In genomic region chrX:101009086-101009485, GRCh38 we compare ENCODE assay signal across 23 cellular contexts. TPM values are rescaled to one million over a fixed set of nuclear protein-coding genes. Genes with fewer than 3 reads are reported as not detected.
"Had no signal": no experiment of that assay in that cellular context is flagged by ENCODE, and none has a peak within 500 bp of the region (broad histone marks: within the 10 kb centered on the region; RNA-seq: fewer than 3 reads in every experiment).

No MANE protein-coding gene starts in this region.

- H3K4me3 Mint-ChIP-seq: endodermal cell; natural killer cell treated with Interleukin-12 subunit alpha and Interleukin-12 subunit beta and Interleukin-15 and Interleukin-18, amount 100 ng/mL, for 72 hours; stimulated activated naive B cell treated with anti-CD40 and anti-IgM and Interleukin-4, amounts not matched to agents 10 μg/mL and 1 μg/mL and 100 μg/mL, for 72 hours had no signal

- H3K4me2 ChIP-seq: hepatocyte had no signal

- FAIRE-seq: colon, islet of Langerhans had no signal

- H3K36me3 ChIP-seq: thoracic aorta had no signal

- DNase-seq: activated CD4-positive, alpha-beta T cell treated with anti-CD3 and anti-CD28 coated beads, Interleukin-2, amount 50 U/mL, for 4 hours; activated gamma-delta T cell treated with Interleukin-2 at 50 U/mL for 16 hours; amniotic stem cell; body of pancreas; caudate nucleus; endodermal cell; left colon; lower lobe of right lung; spleen; stimulated activated naive B cell treated with anti-CD40 and anti-IgM and Interleukin-4, amounts not matched to agents 10 μg/mL and 1 μg/mL and 100 μg/mL, for 72 hours; upper lobe of left lung had no signal

- H2AFZ ChIP-seq: hepatocyte, parathyroid adenoma had no signal

- H3K27ac Mint-ChIP-seq: activated naive CD4-positive, alpha-beta T cell treated with anti-CD3 and anti-CD28 coated beads, Interleukin-2, amount 50 U/mL, for 72 hours; endodermal cell; natural killer cell treated with Interleukin-12 subunit alpha and Interleukin-12 subunit beta and Interleukin-15 and Interleukin-18, amount 100 ng/mL, for 72 hours; stimulated activated naive B cell treated with anti-CD40 and anti-IgM and Interleukin-4, amounts not matched to agents 10 μg/mL and 1 μg/mL and 100 μg/mL, for 72 hours had no signal

- H3K27me3 Mint-ChIP-seq: natural killer cell treated with Interleukin-12 subunit alpha and Interleukin-12 subunit beta and Interleukin-15 and Interleukin-18, amount 100 ng/mL, for 72 hours; stimulated activated naive B cell treated with anti-CD40 and anti-IgM and Interleukin-4, amounts not matched to agents 10 μg/mL and 1 μg/mL and 100 μg/mL, for 72 hours had no signal

- H3K79me2 ChIP-seq: hepatocyte, parathyroid adenoma had no signal

- H3K9me3 Mint-ChIP-seq: activated naive CD4-positive, alpha-beta T cell treated with anti-CD3 and anti-CD28 coated beads, Interleukin-2, amount 50 U/mL, for 72 hours; natural killer cell treated with Interleukin-12 subunit alpha and Interleukin-12 subunit beta and Interleukin-15 and Interleukin-18, amount 100 ng/mL, for 72 hours; stimulated activated naive B cell treated with anti-CD40 and anti-IgM and Interleukin-4, amounts not matched to agents 10 μg/mL and 1 μg/mL and 100 μg/mL, for 72 hours had no signal

- H3K27me3 ChIP-seq: body of pancreas, hepatocyte, neutrophil, spleen, upper lobe of left lung had no signal

- H3K4me1 Mint-ChIP-seq: endodermal cell; stimulated activated naive B cell treated with anti-CD40 and anti-IgM and Interleukin-4, amounts not matched to agents 10 μg/mL and 1 μg/mL and 100 μg/mL, for 72 hours had no signal

- H3K27ac ChIP-seq: body of pancreas, hepatocyte, lower lobe of right lung, neutrophil, parathyroid adenoma, spleen, thoracic aorta, upper lobe of left lung had no signal

- H3K9ac ChIP-seq: parathyroid adenoma had no signal

- H3K4me1 ChIP-seq: body of pancreas, lower lobe of right lung, parathyroid adenoma, spleen, upper lobe of left lung had no signal

- H3K4me3 ChIP-seq: body of pancreas, hepatocyte, lower lobe of right lung, spleen, thoracic aorta, upper lobe of left lung had no signal

- H3K9me3 ChIP-seq: body of pancreas, lower lobe of right lung, neutrophil, spleen, thoracic aorta, upper lobe of left lung had no signal

- ATAC-seq: activated naive CD4-positive, alpha-beta T cell treated with anti-CD3 and anti-CD28 coated beads, Interleukin-2, amount 50 U/mL, for 72 hours; body of pancreas; left colon; lower lobe of right lung; natural killer cell treated with Interleukin-12 subunit alpha and Interleukin-12 subunit beta and Interleukin-15 and Interleukin-18, amount 100 ng/mL, for 72 hours; sciatic nerve; stimulated activated naive B cell treated with anti-CD40 and anti-IgM and Interleukin-4, amounts not matched to agents 10 μg/mL and 1 μg/mL and 100 μg/mL, for 72 hours had no signal

RNA-seq across cellular contexts. Expression of gene ARL13A, which starts 39.6 kb away (rescaled TPM):
- total RNA-seq: activated naive CD4-positive, alpha-beta T cell treated with anti-CD3 and anti-CD28 coated beads, Interleukin-2, amount 50 U/mL, for 72 hours; body of pancreas; endodermal cell; epithelial cell of proximal tubule; hepatocyte; left colon; lower lobe of right lung; mesenteric fat pad; natural killer cell treated with Interleukin-12 subunit alpha and Interleukin-12 subunit beta and Interleukin-15 and Interleukin-18, amount 100 ng/mL, for 72 hours; sciatic nerve; T-helper 2 cell treated with Interferon-gamma antibody and Interleukin-4, amounts not matched to agents 100 ng/mL and 5 ng/mL, for 36 hours; thoracic aorta; upper lobe of left lung had no signal
- polyA plus RNA-seq: hepatocyte, spleen had no signal
